Comparison of ENCODE assay signal across 8 cellular contexts in genomic region chr15:52464478-52464877, GRCh38.
DNase-seq lines count a peak whose midpoint lies in the region; ATAC-seq lines count a peak whose summit lies in the region.

No MANE protein-coding gene starts in this region.

- peak; percentile 42 for ATAC-seq in HG02943 (IDR thresholded peaks at IDR 0.05; ENCODE audit: low read depth, unreplicated experiment)

- peaks cover 14% of the 10 kb centered on the region for H3K36me3 Mint-ChIP-seq in activated CD4-positive, alpha-beta memory T cell treated with anti-CD3 and anti-CD28 coated beads, Interleukin-2, amount 10 ng/mL, durations not matched to agents 7 days and 5 days (ENCODE audit: low read depth)

- CTCF ChIA-PET in activated CD4-positive, alpha-beta memory T cell treated with anti-CD3 and anti-CD28 coated beads, Interleukin-2, amount 10 ng/mL, durations not matched to agents 7 days and 5 days (lab: Charles Lee), result interaction anchor here (0.7 to 5.3 kb wide), 9 partner anchors 18 to 216 kb away, joined by 3 to 32 read pairs (median 5); partner anchors contain the start of gene MYO5A

- no peaks in the 10 kb centered on the region for H3K27me3 Mint-ChIP-seq in activated CD4-positive, alpha-beta memory T cell treated with anti-CD3 and anti-CD28 coated beads, Interleukin-2, amount 10 ng/mL, durations not matched to agents 7 days and 5 days

- H3K4me3 Mint-ChIP-seq in activated CD4-positive, alpha-beta memory T cell treated with anti-CD3 and anti-CD28 coated beads, Interleukin-2, amount 10 ng/mL, durations not matched to agents 7 days and 5 days, result peak overlapping the region; percentile 67

- POLR2A ChIA-PET in activated CD4-positive, alpha-beta memory T cell treated with anti-CD3 and anti-CD28 coated beads, Interleukin-2, amount 10 ng/mL, durations not matched to agents 7 days and 5 days (lab: Charles Lee), result interaction anchor here (0.6 to 4.5 kb wide), 12 partner anchors 15 to 215 kb away, joined by 3 to 41 read pairs (median 6); partner anchors contain the start of genes ATOSA and MYO5A

- no peaks in the 10 kb centered on the region for H3K9me3 Mint-ChIP-seq in activated CD4-positive, alpha-beta memory T cell treated with anti-CD3 and anti-CD28 coated beads, Interleukin-2, amount 10 ng/mL, durations not matched to agents 7 days and 5 days

- peaks cover 48% of the 10 kb centered on the region for H3K4me1 Mint-ChIP-seq in activated CD4-positive, alpha-beta memory T cell treated with anti-CD3 and anti-CD28 coated beads, Interleukin-2, amount 10 ng/mL, durations not matched to agents 7 days and 5 days

- peak; percentile 25 for DNase-seq in stimulated activated naive CD4-positive, alpha-beta T cell treated with Interleukin-2 at 50 U/mL for 16 hours (lab: John Stamatoyannopoulos, UW)
- DNase-seq in stimulated activated naive CD4-positive, alpha-beta T cell (lab: John Stamatoyannopoulos, UW), result no peak
- peak; percentile 39 for DNase-seq in activated CD4-positive, alpha-beta memory T cell treated with anti-CD3 and anti-CD28 coated beads, Interleukin-2, amount 10 ng/mL, durations not matched to agents 7 days and 5 days
- no peak for DNase-seq in NCI-H1694 treated with DMSO at 0.1 percent for 48 hours (lab: John Stamatoyannopoulos, UW)
- DNase-seq in effector CD4-positive, alpha-beta T cell, result no peak
- no peak for DNase-seq in AG08395 (ENCODE audit: low spot score)
- DNase-seq in superior temporal gyrus (ENCODE audit: extremely low spot score), result no peak

- H3K27ac Mint-ChIP-seq in activated CD4-positive, alpha-beta memory T cell treated with anti-CD3 and anti-CD28 coated beads, Interleukin-2, amount 10 ng/mL, durations not matched to agents 7 days and 5 days, result peak overlapping the region; percentile 94

Comparison
In these comparisons a context has a peak if more than half of its experiments do, and no peak if none do; other contexts are left out.
1. DNase-seq: peak in stimulated activated naive CD4-positive, alpha-beta T cell treated with Interleukin-2 at 50 U/mL for 16 hours (single experiment) and activated CD4-positive, alpha-beta memory T cell treated with anti-CD3 and anti-CD28 coated beads, Interleukin-2, amount 10 ng/mL, durations not matched to agents 7 days and 5 days (single experiment); none in stimulated activated naive CD4-positive, alpha-beta T cell (0 of 6), NCI-H1694 treated with DMSO at 0.1 percent for 48 hours (single experiment), effector CD4-positive, alpha-beta T cell (single experiment), AG08395 (single experiment) and superior temporal gyrus (single experiment).